In genomic region chr19:12806242-12807131, GRCh38 we compare ENCODE assay signal across 1 cellular context.
A peak's percentile ranks its signal among the peaks of the same experiment; 100 is the strongest.
TF ChIP-seq lines count a peak whose summit lies in the region.

TSS of gene RNASEH2A (plus strand) at chr19:12806584. CDS start at chr19:12806674, 90 bp downstream.

TF ChIP-seq in HepG2, 621 proteins besides CTCF, POLR2A, EP300 and RAD21 (continued from another document and continues in another):
- peak; percentile 91 for TF ChIP-seq PRDM10 (CRISPR knock-in tag; IDR thresholded peaks at IDR 0.05; ENCODE audit: low read depth)
- no peak for TF ChIP-seq SMYD3 (CRISPR knock-in tag; IDR thresholded peaks at IDR 0.05)
- TF ChIP-seq ZNF597 (CRISPR knock-in tag; IDR thresholded peaks at IDR 0.05) = no peak
- TF ChIP-seq TBX3 (IDR thresholded peaks at IDR 0.05; ENCODE audit: borderline replicate concordance) = no peak
- TF ChIP-seq ZNF335 (CRISPR knock-in tag; IDR thresholded peaks at IDR 0.05) = 0 out of 2 replicates have a peak, but pooled peaks have one; percentile 18
- TF ChIP-seq ATAD3A (CRISPR knock-in tag; IDR thresholded peaks at IDR 0.05) = no peak
- TF ChIP-seq TBX2 (CRISPR knock-in tag; IDR thresholded peaks at IDR 0.05; ENCODE audit: borderline replicate concordance) = peak; percentile 81
- no peak for TF ChIP-seq MLLT10 (CRISPR knock-in tag; IDR thresholded peaks at IDR 0.05)
- TF ChIP-seq YEATS4 (CRISPR knock-in tag; IDR thresholded peaks at IDR 0.05; ENCODE audit: borderline replicate concordance) = peak; percentile 83
- TF ChIP-seq MAF1 (CRISPR knock-in tag; IDR thresholded peaks at IDR 0.05; ENCODE audit: borderline replicate concordance) = 0 out of 2 replicates have a peak, but pooled peaks have one; percentile 71
- TF ChIP-seq IRF1 (CRISPR knock-in tag; IDR thresholded peaks at IDR 0.05; ENCODE audit: low read depth) = 0 out of 2 replicates have a peak, but pooled peaks have one; percentile 27
- TF ChIP-seq ELF4 (CRISPR knock-in tag; IDR thresholded peaks at IDR 0.05; ENCODE audit: borderline replicate concordance) = no peak
- TF ChIP-seq ZNF691 (CRISPR knock-in tag; IDR thresholded peaks at IDR 0.05; ENCODE audit: borderline replicate concordance, low read depth) = peak; percentile 62; the same call in 1 of the 2 replicates
- peak; percentile 48; the same call in 1 of the 2 replicates for TF ChIP-seq ZNF609 (CRISPR knock-in tag; IDR thresholded peaks at IDR 0.05; ENCODE audit: borderline replicate concordance)
- no peak for TF ChIP-seq ZNF20 (CRISPR knock-in tag; IDR thresholded peaks at IDR 0.05)
- no peak for TF ChIP-seq ZNF24 (IDR thresholded peaks at IDR 0.05)
- TF ChIP-seq SAFB2 (CRISPR knock-in tag; IDR thresholded peaks at IDR 0.05; ENCODE audit: borderline replicate concordance, low read depth) = peak; percentile 64
- TF ChIP-seq ZNF326 (CRISPR knock-in tag; IDR thresholded peaks at IDR 0.05; ENCODE audit: borderline replicate concordance) = no peak
- TF ChIP-seq NCOR1 (IDR thresholded peaks at IDR 0.05; ENCODE audit: borderline replicate concordance, low read length) = no peak
- TF ChIP-seq ZNF549 (CRISPR knock-in tag; IDR thresholded peaks at IDR 0.05) = no peak
- no peak for TF ChIP-seq MTF2 (CRISPR knock-in tag; IDR thresholded peaks at IDR 0.05; ENCODE audit: borderline replicate concordance)
- peak; percentile 97 for TF ChIP-seq YEATS2 (CRISPR knock-in tag; IDR thresholded peaks at IDR 0.05; ENCODE audit: borderline replicate concordance)
- TF ChIP-seq KLF11 (CRISPR knock-in tag; IDR thresholded peaks at IDR 0.05) = peak; percentile 85
- peak; percentile 92 for TF ChIP-seq SALL2 (CRISPR knock-in tag; IDR thresholded peaks at IDR 0.05)
- no peak for TF ChIP-seq ZNF564 (CRISPR knock-in tag; IDR thresholded peaks at IDR 0.05)
- TF ChIP-seq KAT8 (CRISPR knock-in tag; IDR thresholded peaks at IDR 0.05) = peak; percentile 94
- TF ChIP-seq ZBTB44 (CRISPR knock-in tag; IDR thresholded peaks at IDR 0.05) = no peak
- TF ChIP-seq ELF1 (CRISPR knock-in tag; IDR thresholded peaks at IDR 0.05) = peak; percentile 83
- TF ChIP-seq HOXD1 (CRISPR knock-in tag; IDR thresholded peaks at IDR 0.05) = peak; percentile 73; the same call in 1 of the 2 replicates
- peak; percentile 35 for TF ChIP-seq AGO1 (IDR thresholded peaks at IDR 0.05; ENCODE audit: low read depth, low read length, poor library complexity, severe bottlenecking)
- TF ChIP-seq STAG1 (CRISPR knock-in tag; IDR thresholded peaks at IDR 0.05) = no peak
- TF ChIP-seq ZNF44 (CRISPR knock-in tag; IDR thresholded peaks at IDR 0.05) = peak; percentile 87; the same call in 1 of the 2 replicates
- no peak for TF ChIP-seq NR1H2 (CRISPR knock-in tag; IDR thresholded peaks at IDR 0.05; ENCODE audit: borderline replicate concordance, low read depth)
- no peak for TF ChIP-seq CBX1 (IDR thresholded peaks at IDR 0.05; ENCODE audit: low read depth)
- TF ChIP-seq ZNF460 (CRISPR knock-in tag; IDR thresholded peaks at IDR 0.05; ENCODE audit: borderline replicate concordance) = no peak
- 0 out of 2 replicates have a peak, but pooled peaks have one; percentile 59 for TF ChIP-seq ZNF337 (CRISPR knock-in tag; IDR thresholded peaks at IDR 0.05; ENCODE audit: borderline replicate concordance, low read depth)
- 0 out of 2 replicates have a peak, but pooled peaks have one; percentile 47 for TF ChIP-seq ZFAT (CRISPR knock-in tag; conservative IDR thresholded peaks at IDR 0.05)
- peak; percentile 54 for TF ChIP-seq ZNF280B (CRISPR knock-in tag; IDR thresholded peaks at IDR 0.05; ENCODE audit: borderline replicate concordance)
- TF ChIP-seq SOX13 (IDR thresholded peaks at IDR 0.05) = no peak
- TF ChIP-seq SOX13 (CRISPR knock-in tag; conservative IDR thresholded peaks at IDR 0.05 in 1 of 2, IDR thresholded peaks at IDR 0.05 in 1 of 2) = no peak; a peak in 1 of 4 replicates
- TF ChIP-seq ATRX (CRISPR knock-in tag; IDR thresholded peaks at IDR 0.05; ENCODE audit: borderline replicate concordance) = no peak
- peak; percentile 79; the same call in 1 of the 2 replicates for TF ChIP-seq ARHGAP35 (CRISPR knock-in tag; IDR thresholded peaks at IDR 0.05; ENCODE audit: borderline replicate concordance)
- TF ChIP-seq FOXJ3 (CRISPR knock-in tag; IDR thresholded peaks at IDR 0.05; ENCODE audit: borderline replicate concordance) = no peak; the same call in 1 of the 2 replicates
